Comparison of ENCODE assay signal across 7 cellular contexts in genomic region chr7:95097851-95098250, GRCh38.
"Had no signal": no experiment of that assay in that cellular context is flagged by ENCODE, and none has a peak within 500 bp of the region (broad histone marks: within the 10 kb centered on the region; RNA-seq: fewer than 3 reads in every experiment).

No MANE protein-coding gene starts in this region.

- H3K27ac ChIP-seq: GM23248, KMS-11 had no signal

- H3K36me3 ChIP-seq: HAP-1 had no signal

- H3K4me3 ChIP-seq: GM23248, HAP-1 had no signal

- DNase-seq: GM23248, GOT3, H7, IMR-90, KBM-7 had no signal

- H3K4me1 ChIP-seq: HAP-1 had no signal

- H3K9me3 ChIP-seq: HAP-1 had no signal
